23 cellular contexts compared by ENCODE assay signal in the genomic region with DNA sequence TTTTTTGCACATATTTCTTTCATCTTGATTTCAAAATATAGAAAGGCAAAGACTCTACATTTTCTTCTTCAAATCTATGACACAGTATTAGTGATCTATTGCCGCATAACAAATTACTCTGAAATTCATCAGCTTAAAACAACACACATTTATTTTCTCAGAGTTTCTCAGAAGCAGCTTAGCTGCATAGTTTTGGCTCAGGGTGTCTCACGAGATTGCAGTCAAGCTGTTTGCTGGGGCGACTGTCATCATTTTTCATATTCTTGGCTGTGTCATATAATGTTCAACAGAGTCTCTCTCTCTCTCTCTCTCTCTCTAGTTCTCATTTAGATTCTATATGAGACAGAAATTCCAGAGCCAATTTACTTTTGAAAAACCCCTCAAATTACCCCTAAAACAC.
"Had no signal": no experiment of that assay in that cellular context is flagged by ENCODE, and none has a peak within 500 bp of the region (broad histone marks: within the 10 kb centered on the region; RNA-seq: fewer than 3 reads in every experiment).

No MANE protein-coding gene starts in this region.

- H3K27me3 Mint-ChIP-seq: dendritic cell treated with granulocyte-macrophage colony-stimulating factor and Interleukin-4, amounts not matched to agents 40 ng/mL and 50 ng/mL, for 4 days; effector memory CD8-positive, alpha-beta T cell had no signal

- H3K27ac ChIP-seq: epithelial cell of prostate, esophagus muscularis mucosa, hepatocyte, left ventricle myocardium inferior, right atrium auricular region, thyroid gland had no signal

- DNase-seq: effector memory CD8-positive, alpha-beta T cell; foreskin melanocyte; head of caudate nucleus; kidney; left cardiac atrium; left ventricle myocardium inferior; mesenchymal stem cell; midbrain; occipital lobe; stimulated activated CD4-positive, alpha-beta T cell treated with anti-CD3 and anti-CD28 coated beads, Interleukin-2, amount 100 ng/mL, for 48 hours; stimulated activated naive CD4-positive, alpha-beta T cell treated with Interleukin-2 at 50 U/mL for 16 hours; thyroid gland had no signal

- H3K4me3 ChIP-seq: esophagus muscularis mucosa, hepatocyte, left ventricle myocardium inferior, lung, right atrium auricular region, smooth muscle cell, thyroid gland had no signal

- H3K4me2 ChIP-seq: hepatocyte, smooth muscle cell had no signal

- H3K9me3 Mint-ChIP-seq: dendritic cell treated with granulocyte-macrophage colony-stimulating factor and Interleukin-4, amounts not matched to agents 40 ng/mL and 50 ng/mL, for 4 days; effector memory CD8-positive, alpha-beta T cell had no signal

- H3K36me3 Mint-ChIP-seq: natural killer cell treated with Interleukin-12 subunit alpha and Interleukin-12 subunit beta and Interleukin-15 and Interleukin-18, amount 100 ng/mL, for 72 hours; type B pancreatic cell had no signal

- H3K4me1 ChIP-seq: esophagus muscularis mucosa, right atrium auricular region, thyroid gland had no signal

- H3K27ac Mint-ChIP-seq: dendritic cell treated with granulocyte-macrophage colony-stimulating factor and Interleukin-4, amounts not matched to agents 40 ng/mL and 50 ng/mL, for 4 days; effector memory CD8-positive, alpha-beta T cell; natural killer cell treated with Interleukin-12 subunit alpha and Interleukin-12 subunit beta and Interleukin-15 and Interleukin-18, amount 100 ng/mL, for 72 hours; type B pancreatic cell had no signal

- H3K36me3 ChIP-seq: esophagus muscularis mucosa, left ventricle myocardium inferior, right atrium auricular region, thyroid gland had no signal

- FAIRE-seq: colon, kidney, urothelium cell line had no signal

- ATAC-seq: effector memory CD8-positive, alpha-beta T cell; left cardiac atrium; natural killer cell treated with Interleukin-12 subunit alpha and Interleukin-12 subunit beta and Interleukin-15 and Interleukin-18, amount 100 ng/mL, for 72 hours had no signal

- H3K4me3 Mint-ChIP-seq: dendritic cell treated with granulocyte-macrophage colony-stimulating factor and Interleukin-4, amounts not matched to agents 40 ng/mL and 50 ng/mL, for 4 days; effector memory CD8-positive, alpha-beta T cell; natural killer cell treated with Interleukin-12 subunit alpha and Interleukin-12 subunit beta and Interleukin-15 and Interleukin-18, amount 100 ng/mL, for 72 hours; type B pancreatic cell had no signal

- H3K9me3 ChIP-seq: esophagus muscularis mucosa, right atrium auricular region, thyroid gland had no signal

- H3K27me3 ChIP-seq: esophagus muscularis mucosa, hepatocyte, right atrium auricular region, thyroid gland had no signal
